ENCODE assay signal across 12 cellular contexts in the genomic region with DNA sequence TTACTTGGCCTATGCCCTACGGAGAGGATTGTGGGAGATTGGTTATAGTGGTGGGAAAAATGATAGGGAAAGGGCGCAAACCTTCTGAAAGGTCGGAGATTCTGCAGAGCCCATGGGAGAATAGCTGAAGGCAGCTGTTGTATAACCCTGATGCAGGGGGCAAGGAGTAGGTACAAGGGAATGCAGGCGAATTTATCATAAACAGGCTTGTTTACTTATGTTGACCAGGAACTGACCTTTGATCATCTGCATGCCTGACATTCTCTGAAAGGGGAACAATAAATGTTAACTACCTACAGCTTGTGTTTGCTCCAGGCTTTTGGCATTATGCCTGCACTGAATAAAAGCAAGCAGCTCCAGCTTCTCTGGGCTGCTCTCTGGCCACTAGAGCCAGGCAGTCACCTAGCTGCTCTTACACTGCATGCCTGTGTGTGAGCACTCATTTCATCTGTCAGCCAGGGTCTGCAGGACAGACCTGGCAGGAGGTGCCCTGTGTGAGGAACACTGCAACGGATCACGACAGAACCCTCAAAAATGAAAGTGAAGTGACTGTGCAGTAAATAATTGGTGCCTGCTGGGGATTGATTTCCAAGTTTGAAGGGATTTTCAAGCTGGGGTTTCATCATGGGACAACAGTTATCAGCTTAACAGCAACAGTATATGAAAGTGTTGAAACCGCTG. TPM values are rescaled to one million over a fixed set of nuclear protein-coding genes. Genes with fewer than 3 reads are reported as not detected.
DNase-seq lines count a peak whose midpoint lies in the region; ATAC-seq and TF ChIP-seq lines count a peak whose summit lies in the region.
"Had no signal": no experiment of that assay in that cellular context is flagged by ENCODE, and none has a peak within 500 bp of the region (broad histone marks: within the 10 kb centered on the region; RNA-seq: fewer than 3 reads in every experiment).

No MANE protein-coding gene starts in this region.

- H3K4me1 ChIP-seq in liver (ENCODE audit: control insufficient read depth in 4 of 4, insufficient read depth in 4 of 4, low read length in 3 of 4) (peaks cover 17 to 41% (median 34%) of the 10 kb centered on the region in 4 donors), foreskin keratinocyte (no peaks in the 10 kb centered on the region)
- H3K4me1 ChIP-seq: gastrocnemius medialis had no signal

- H3K4me3 ChIP-seq in liver (ENCODE audit: low read depth in 1 of 3, low read length in 3 of 3), result peak overlapping the region in 2 of 3 donors; percentile 16 to 19

- 25% methylated on average over 7 of the region's 7 CpGs for WGBS in liver

- peak; percentile 17 to 49 for TF ChIP-seq RAD21 in liver (IDR thresholded peaks at IDR 0.05)

- H3K27ac ChIP-seq in VCaP (peak overlapping the region; percentile 18; the same call in 1 of the 2 replicates), liver (ENCODE audit: low read depth in 1 of 2, low read length in 2 of 2) (peak overlapping the region; percentile 70 to 75), foreskin keratinocyte (no peak overlapping the region)
- H3K27ac ChIP-seq: gastrocnemius medialis had no signal

- peak overlapping the region; percentile 0 to 49 for H3K9ac ChIP-seq in liver (ENCODE audit: low read depth in 1 of 2, low read length in 2 of 2)

- no peak for TF ChIP-seq CTCF in AG09319 (IDR thresholded peaks at IDR 0.05; ENCODE audit: low read depth, low read length)
- TF ChIP-seq CTCF in VCaP (conservative IDR thresholded peaks at IDR 0.05), result no peak
- TF ChIP-seq CTCF in liver (IDR thresholded peaks at IDR 0.05; ENCODE audit: low read depth, low read length, missing input control), result peak; percentile 8
- TF ChIP-seq CTCF in foreskin keratinocyte (conservative IDR thresholded peaks at IDR 0.05), result no peak

- ATAC-seq in foreskin keratinocyte, result no peak
- ATAC-seq: activated CD4-positive, alpha-beta T cell treated with anti-CD3 and anti-CD28 coated beads for 36 hours; gastrocnemius medialis had no signal

- H3K27me3 ChIP-seq in liver (ENCODE audit: control insufficient read depth in 4 of 4, insufficient read depth in 4 of 4, low read length in 3 of 4), result no peaks in the 10 kb centered on the region
- peaks cover 20% of the 10 kb centered on the region for H3K27me3 ChIP-seq in foreskin keratinocyte
- H3K27me3 ChIP-seq: gastrocnemius medialis had no signal

- DNase-seq in AG09319 (ENCODE audit: extremely low read depth, low read depth) (peak; percentile 34), H4 (ENCODE audit: low spot score) (peak; percentile 68), foreskin keratinocyte (no peak), NCI-H2196 treated with DMSO at 0.1 percent for 48 hours (lab: John Stamatoyannopoulos, UW; ENCODE audit: unreplicated experiment) (no peak), NCI-H146 treated with DMSO at 0.1 percent for 48 hours (lab: John Stamatoyannopoulos, UW; ENCODE audit: unreplicated experiment) (no peak), NCI-H524 (lab: John Stamatoyannopoulos, UW) (no peak)
- DNase-seq: activated CD4-positive, alpha-beta T cell treated with anti-CD3 and anti-CD28 coated beads for 36 hours; gastrocnemius medialis; KBM-7; substantia nigra had no signal

- no peaks in the 10 kb centered on the region for H3K9me3 ChIP-seq in liver (ENCODE audit: control insufficient read depth in 4 of 4, low read length in 3 of 4)
- H3K9me3 ChIP-seq: gastrocnemius medialis had no signal

- H3K36me3 ChIP-seq in liver (ENCODE audit: control insufficient read depth in 4 of 4, insufficient read depth in 3 of 4, low read depth in 1 of 4, low read length in 3 of 4), result no peaks in the 10 kb centered on the region
- H3K36me3 ChIP-seq: gastrocnemius medialis had no signal

TF ChIP-seq in liver, 16 proteins besides CTCF, POLR2A, EP300 and RAD21:
- TF ChIP-seq NR2F2 (IDR thresholded peaks at IDR 0.05), result peak; percentile 51
- peak in 1 of 2 donors; percentile 26 for TF ChIP-seq GABPA (IDR thresholded peaks at IDR 0.05 in 1 of 2, conservative IDR thresholded peaks at IDR 0.05 in 1 of 2)
- peak; percentile 92 for TF ChIP-seq FOXA1 (IDR thresholded peaks at IDR 0.05)
- TF ChIP-seq HNF4G (IDR thresholded peaks at IDR 0.05), result peak; percentile 85
- peak; percentile 29 for TF ChIP-seq YY1 (IDR thresholded peaks at IDR 0.05)
- TF ChIP-seq EGR1 (IDR thresholded peaks at IDR 0.05; ENCODE audit: low read depth in 2 of 2), result no peak
- TF ChIP-seq, protein P1, sequence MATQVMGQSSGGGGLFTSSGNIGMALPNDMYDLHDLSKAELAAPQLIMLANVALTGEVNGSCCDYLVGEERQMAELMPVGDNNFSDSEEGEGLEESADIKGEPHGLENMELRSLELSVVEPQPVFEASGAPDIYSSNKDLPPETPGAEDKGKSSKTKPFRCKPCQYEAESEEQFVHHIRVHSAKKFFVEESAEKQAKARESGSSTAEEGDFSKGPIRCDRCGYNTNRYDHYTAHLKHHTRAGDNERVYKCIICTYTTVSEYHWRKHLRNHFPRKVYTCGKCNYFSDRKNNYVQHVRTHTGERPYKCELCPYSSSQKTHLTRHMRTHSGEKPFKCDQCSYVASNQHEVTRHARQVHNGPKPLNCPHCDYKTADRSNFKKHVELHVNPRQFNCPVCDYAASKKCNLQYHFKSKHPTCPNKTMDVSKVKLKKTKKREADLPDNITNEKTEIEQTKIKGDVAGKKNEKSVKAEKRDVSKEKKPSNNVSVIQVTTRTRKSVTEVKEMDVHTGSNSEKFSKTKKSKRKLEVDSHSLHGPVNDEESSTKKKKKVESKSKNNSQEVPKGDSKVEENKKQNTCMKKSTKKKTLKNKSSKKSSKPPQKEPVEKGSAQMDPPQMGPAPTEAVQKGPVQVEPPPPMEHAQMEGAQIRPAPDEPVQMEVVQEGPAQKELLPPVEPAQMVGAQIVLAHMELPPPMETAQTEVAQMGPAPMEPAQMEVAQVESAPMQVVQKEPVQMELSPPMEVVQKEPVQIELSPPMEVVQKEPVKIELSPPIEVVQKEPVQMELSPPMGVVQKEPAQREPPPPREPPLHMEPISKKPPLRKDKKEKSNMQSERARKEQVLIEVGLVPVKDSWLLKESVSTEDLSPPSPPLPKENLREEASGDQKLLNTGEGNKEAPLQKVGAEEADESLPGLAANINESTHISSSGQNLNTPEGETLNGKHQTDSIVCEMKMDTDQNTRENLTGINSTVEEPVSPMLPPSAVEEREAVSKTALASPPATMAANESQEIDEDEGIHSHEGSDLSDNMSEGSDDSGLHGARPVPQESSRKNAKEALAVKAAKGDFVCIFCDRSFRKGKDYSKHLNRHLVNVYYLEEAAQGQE (IDR thresholded peaks at IDR 0.05), result peak; percentile 75
- TF ChIP-seq JUND (IDR thresholded peaks at IDR 0.05), result peak in 1 of 2 donors; percentile 55
- TF ChIP-seq TAF1 (conservative IDR thresholded peaks at IDR 0.05), result no peak
- TF ChIP-seq, protein P2, sequence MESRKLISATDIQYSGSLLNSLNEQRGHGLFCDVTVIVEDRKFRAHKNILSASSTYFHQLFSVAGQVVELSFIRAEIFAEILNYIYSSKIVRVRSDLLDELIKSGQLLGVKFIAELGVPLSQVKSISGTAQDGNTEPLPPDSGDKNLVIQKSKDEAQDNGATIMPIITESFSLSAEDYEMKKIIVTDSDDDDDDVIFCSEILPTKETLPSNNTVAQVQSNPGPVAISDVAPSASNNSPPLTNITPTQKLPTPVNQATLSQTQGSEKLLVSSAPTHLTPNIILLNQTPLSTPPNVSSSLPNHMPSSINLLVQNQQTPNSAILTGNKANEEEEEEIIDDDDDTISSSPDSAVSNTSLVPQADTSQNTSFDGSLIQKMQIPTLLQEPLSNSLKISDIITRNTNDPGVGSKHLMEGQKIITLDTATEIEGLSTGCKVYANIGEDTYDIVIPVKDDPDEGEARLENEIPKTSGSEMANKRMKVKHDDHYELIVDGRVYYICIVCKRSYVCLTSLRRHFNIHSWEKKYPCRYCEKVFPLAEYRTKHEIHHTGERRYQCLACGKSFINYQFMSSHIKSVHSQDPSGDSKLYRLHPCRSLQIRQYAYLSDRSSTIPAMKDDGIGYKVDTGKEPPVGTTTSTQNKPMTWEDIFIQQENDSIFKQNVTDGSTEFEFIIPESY (IDR thresholded peaks at IDR 0.05), result peak; percentile 63
- TF ChIP-seq, protein P3, sequence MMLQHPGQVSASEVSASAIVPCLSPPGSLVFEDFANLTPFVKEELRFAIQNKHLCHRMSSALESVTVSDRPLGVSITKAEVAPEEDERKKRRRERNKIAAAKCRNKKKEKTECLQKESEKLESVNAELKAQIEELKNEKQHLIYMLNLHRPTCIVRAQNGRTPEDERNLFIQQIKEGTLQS (IDR thresholded peaks at IDR 0.05), result peak; percentile 36
- peak; percentile 98 for TF ChIP-seq FOXA2 (IDR thresholded peaks at IDR 0.05)
- peak; percentile 77 to 91 for TF ChIP-seq RXRA (IDR thresholded peaks at IDR 0.05)
- TF ChIP-seq HNF4A (conservative IDR thresholded peaks at IDR 0.05), result peak; percentile 93 to 96
- TF ChIP-seq, protein P4, sequence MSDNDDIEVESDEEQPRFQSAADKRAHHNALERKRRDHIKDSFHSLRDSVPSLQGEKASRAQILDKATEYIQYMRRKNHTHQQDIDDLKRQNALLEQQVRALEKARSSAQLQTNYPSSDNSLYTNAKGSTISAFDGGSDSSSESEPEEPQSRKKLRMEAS (IDR thresholded peaks at IDR 0.05), result peak; percentile 57
- TF ChIP-seq SP1 (IDR thresholded peaks at IDR 0.05), result peak; percentile 91

RNA-seq across cellular contexts. Expression of a gene that starts 31.1 kb away (rescaled TPM):
- 0.17 and 0.29 TPM in 2 replicates for total RNA-seq in H4 (2014; rRNA removed; shearing (Covaris generic))
- total RNA-seq in liver, result 1 to 10 TPM; 1.0 TPM
- polyA plus RNA-seq in liver, result under 1 TPM; 0.22 to 0.32 TPM
- 0.31 and 0.71 TPM in 2 replicates for total RNA-seq in foreskin keratinocyte
- 0.22 and 0.23 TPM in 2 replicates for polyA plus RNA-seq in foreskin keratinocyte
- total RNA-seq: activated CD4-positive, alpha-beta T cell treated with anti-CD3 and anti-CD28 coated beads for 36 hours had no signal

RNA-seq across cellular contexts. Expression of a gene that starts 51.1 kb away (rescaled TPM):
- 42.9 and 64.7 TPM in 2 replicates for total RNA-seq in H4 (2014; rRNA removed; shearing (Covaris generic))
- total RNA-seq in liver, result 1 to 10 TPM; 3.1 to 8.2 TPM
- polyA plus RNA-seq in liver, result 10 to 100 TPM; 10.1 to 18.8 TPM
- total RNA-seq in foreskin keratinocyte, result 165 and 226 TPM in 2 replicates
- 232 and 331 TPM in 2 replicates for polyA plus RNA-seq in foreskin keratinocyte

Comparison
In these comparisons a context has a peak if more than half of its experiments do, and no peak if none do; other contexts are left out.
1. DNase-seq: peak in AG09319 (single experiment) and H4 (single experiment); none in foreskin keratinocyte (0 of 2), NCI-H2196 treated with DMSO at 0.1 percent for 48 hours (single experiment), NCI-H146 treated with DMSO at 0.1 percent for 48 hours (single experiment) and NCI-H524 (0 of 2).